8 cellular contexts compared by ENCODE assay signal in genomic region chr2:218230882-218231281, GRCh38. TPM values are rescaled to one million over a fixed set of nuclear protein-coding genes. Genes with fewer than 3 reads are reported as not detected.
A peak's percentile ranks its signal among the peaks of the same experiment; 100 is the strongest.
DNase-seq lines count a peak whose midpoint lies in the region; ATAC-seq, FAIRE-seq and TF ChIP-seq lines count a peak whose summit lies in the region.

No MANE protein-coding gene starts in this region.

- peak overlapping the region; percentile 17 for H3K27ac ChIP-seq in CD8-positive, alpha-beta memory T cell (ENCODE audit: low read depth, low read length)
- H3K27ac ChIP-seq in left lung = peak overlapping the region; percentile 68 to 84

- no peak for FAIRE-seq in H54 (lab: Jason Lieb, UNC)

- no peaks in the 10 kb centered on the region for H3K27me3 Mint-ChIP-seq in CD8-positive, alpha-beta memory T cell
- H3K27me3 Mint-ChIP-seq in activated T-helper 2 cell treated with anti-CD3 and anti-CD28 coated beads, Interferon-gamma antibody, Interleukin-2, Interleukin-4, amounts not matched to agents 10 μg/mL and 5 μg/mL and 100 μg/mL, durations not matched to agents 14 hours and 24 hours and 36 hours (ENCODE audit: low read depth) = no peaks in the 10 kb centered on the region

- ATAC-seq in HG03571 (IDR thresholded peaks at IDR 0.05; ENCODE audit: unreplicated experiment) = peak; percentile 74
- ATAC-seq in left lung = peak; percentile 23

- H3K36me3 ChIP-seq in CD8-positive, alpha-beta memory T cell (ENCODE audit: insufficient read depth, low read length) = peaks cover 59% of the 10 kb centered on the region
- peaks cover 0 to 97% of the 10 kb centered on the region in 2 donors for H3K36me3 ChIP-seq in left lung

- no peaks in the 10 kb centered on the region for H3K9me3 ChIP-seq in CD8-positive, alpha-beta memory T cell (ENCODE audit: low read length)
- no peaks in the 10 kb centered on the region for H3K9me3 ChIP-seq in left lung

- POLR2A ChIA-PET in CD8-positive, alpha-beta memory T cell (lab: Charles Lee) = interaction anchor here (1.0 to 2.5 kb wide), 2 partner anchors 10 to 16 kb away, joined by 3 to 7 read pairs; no protein-coding TSS in a partner anchor

- peak in 2 of 5 donors; percentile 12 to 38 for DNase-seq in CD8-positive, alpha-beta memory T cell
- DNase-seq in GM19240 (ENCODE audit: insufficient read length, low spot score) (peak; percentile 9), left lung (no peak), H54 (ENCODE audit: insufficient read length, low spot score) (no peak), NCI-H187 (lab: John Stamatoyannopoulos, UW) (no peak), NCI-H1105 (lab: John Stamatoyannopoulos, UW) (no peak)
- no peak for DNase-seq in activated T-helper 2 cell treated with anti-CD3 and anti-CD28 coated beads, Interferon-gamma antibody, Interleukin-2, Interleukin-4, amounts not matched to agents 10 μg/mL and 5 μg/mL and 100 μg/mL, durations not matched to agents 14 hours and 24 hours and 36 hours (ENCODE audit: low spot score)

- H3K9me3 Mint-ChIP-seq in CD8-positive, alpha-beta memory T cell = no peaks in the 10 kb centered on the region
- H3K9me3 Mint-ChIP-seq in activated T-helper 2 cell treated with anti-CD3 and anti-CD28 coated beads, Interferon-gamma antibody, Interleukin-2, Interleukin-4, amounts not matched to agents 10 μg/mL and 5 μg/mL and 100 μg/mL, durations not matched to agents 14 hours and 24 hours and 36 hours = no peaks in the 10 kb centered on the region

- peaks cover 20 to 88% (median 33%) of the 10 kb centered on the region in 3 donors for H3K36me3 Mint-ChIP-seq in CD8-positive, alpha-beta memory T cell
- H3K36me3 Mint-ChIP-seq in activated T-helper 2 cell treated with anti-CD3 and anti-CD28 coated beads, Interferon-gamma antibody, Interleukin-2, Interleukin-4, amounts not matched to agents 10 μg/mL and 5 μg/mL and 100 μg/mL, durations not matched to agents 14 hours and 24 hours and 36 hours (ENCODE audit: low read depth) = peaks cover 91% of the 10 kb centered on the region

- H3K4me1 ChIP-seq in CD8-positive, alpha-beta memory T cell (ENCODE audit: insufficient read depth, low read length) = peaks cover 49% of the 10 kb centered on the region
- peaks cover 27 to 78% of the 10 kb centered on the region in 2 donors for H3K4me1 ChIP-seq in left lung

- TF ChIP-seq POLR2A in H54 (IDR thresholded peaks at IDR 0.05; ENCODE audit: low read depth, low read length) = no peak

- peak overlapping the region; percentile 82 to 96 (median 92) for H3K27ac Mint-ChIP-seq in CD8-positive, alpha-beta memory T cell
- peak overlapping the region; percentile 89 for H3K27ac Mint-ChIP-seq in activated T-helper 2 cell treated with anti-CD3 and anti-CD28 coated beads, Interferon-gamma antibody, Interleukin-2, Interleukin-4, amounts not matched to agents 10 μg/mL and 5 μg/mL and 100 μg/mL, durations not matched to agents 14 hours and 24 hours and 36 hours

- intact Hi-C loops in activated T-helper 2 cell treated with anti-CD3 and anti-CD28 coated beads, Interferon-gamma antibody, Interleukin-2, Interleukin-4, amounts not matched to agents 10 μg/mL and 5 μg/mL and 100 μg/mL, durations not matched to agents 14 hours and 24 hours and 36 hours (cut with micrococcal nuclease) = loop anchor here (1.0 kb wide), 1 partner anchor 39 kb away; the partner anchor contains the start of genes AAMP and PNKD
- intact Hi-C loops in left lung (cut with DNase I) = no loop called here

- TF ChIP-seq CTCF in left lung (IDR thresholded peaks at IDR 0.05) = peak; percentile 19 to 32

- no peaks in the 10 kb centered on the region for H3K27me3 ChIP-seq in CD8-positive, alpha-beta memory T cell (ENCODE audit: insufficient read depth, low read length, poor library complexity, severe bottlenecking)
- H3K27me3 ChIP-seq in left lung = no peaks in the 10 kb centered on the region

- H3K4me3 Mint-ChIP-seq in CD8-positive, alpha-beta memory T cell = peak overlapping the region; percentile 17 to 76 (median 61)
- peak overlapping the region; percentile 54 for H3K4me3 Mint-ChIP-seq in activated T-helper 2 cell treated with anti-CD3 and anti-CD28 coated beads, Interferon-gamma antibody, Interleukin-2, Interleukin-4, amounts not matched to agents 10 μg/mL and 5 μg/mL and 100 μg/mL, durations not matched to agents 14 hours and 24 hours and 36 hours (ENCODE audit: low read depth)

- H3K4me1 Mint-ChIP-seq in CD8-positive, alpha-beta memory T cell = peaks cover 58 to 77% (median 74%) of the 10 kb centered on the region in 3 donors
- peaks cover 43% of the 10 kb centered on the region for H3K4me1 Mint-ChIP-seq in activated T-helper 2 cell treated with anti-CD3 and anti-CD28 coated beads, Interferon-gamma antibody, Interleukin-2, Interleukin-4, amounts not matched to agents 10 μg/mL and 5 μg/mL and 100 μg/mL, durations not matched to agents 14 hours and 24 hours and 36 hours (ENCODE audit: low read depth)

- no peak overlapping the region for H3K4me3 ChIP-seq in CD8-positive, alpha-beta memory T cell (ENCODE audit: low read length)
- no peak overlapping the region for H3K4me3 ChIP-seq in left lung

- CTCF ChIA-PET in CD8-positive, alpha-beta memory T cell (lab: Charles Lee) = interaction anchor here (0.7 to 2.5 kb wide), 6 partner anchors 10 to 39 kb away, joined by 3 to 9 read pairs (median 3); partner anchors contain the start of genes AAMP, ARPC2 and PNKD

RNA-seq across cellular contexts. Expression of gene ARPC2, which starts 13.9 kb away (rescaled TPM):
- total RNA-seq in CD8-positive, alpha-beta memory T cell = 100 to 1,000 TPM; 575 to 600 TPM
- polyA plus RNA-seq in CD8-positive, alpha-beta memory T cell = 970 TPM
- 639 and 643 TPM in 2 replicates for total RNA-seq in activated T-helper 2 cell treated with anti-CD3 and anti-CD28 coated beads, Interferon-gamma antibody, Interleukin-2, Interleukin-4, amounts not matched to agents 10 μg/mL and 5 μg/mL and 100 μg/mL, durations not matched to agents 14 hours and 24 hours and 36 hours
- total RNA-seq in left lung = 100 to 1,000 TPM; 361 to 452 TPM

RNA-seq across cellular contexts. Expression of gene GPBAR1, which starts 29.9 kb away (rescaled TPM):
- under 1 TPM; 0.51 to 0.72 TPM for total RNA-seq in CD8-positive, alpha-beta memory T cell
- polyA plus RNA-seq in CD8-positive, alpha-beta memory T cell = not detected
- total RNA-seq in activated T-helper 2 cell treated with anti-CD3 and anti-CD28 coated beads, Interferon-gamma antibody, Interleukin-2, Interleukin-4, amounts not matched to agents 10 μg/mL and 5 μg/mL and 100 μg/mL, durations not matched to agents 14 hours and 24 hours and 36 hours = 0.41 and 0.87 TPM in 2 replicates
- 1 to 10 TPM; 1.7 to 4.3 TPM for total RNA-seq in left lung

RNA-seq across cellular contexts. Expression of gene AAMP, which starts 39.1 kb away (rescaled TPM):
- total RNA-seq in CD8-positive, alpha-beta memory T cell = 10 to 100 TPM; 94.8 to 95.2 TPM
- 86.1 TPM for polyA plus RNA-seq in CD8-positive, alpha-beta memory T cell
- total RNA-seq in activated T-helper 2 cell treated with anti-CD3 and anti-CD28 coated beads, Interferon-gamma antibody, Interleukin-2, Interleukin-4, amounts not matched to agents 10 μg/mL and 5 μg/mL and 100 μg/mL, durations not matched to agents 14 hours and 24 hours and 36 hours = 82.4 and 82.9 TPM in 2 replicates
- 10 to 100 TPM; 55.2 to 57.2 TPM for total RNA-seq in left lung

RNA-seq across cellular contexts. Expression of gene PNKD, which starts 39.4 kb away (rescaled TPM):
- 10 to 100 TPM; 26.8 to 31.6 TPM for total RNA-seq in CD8-positive, alpha-beta memory T cell
- 111 TPM for polyA plus RNA-seq in CD8-positive, alpha-beta memory T cell
- total RNA-seq in activated T-helper 2 cell treated with anti-CD3 and anti-CD28 coated beads, Interferon-gamma antibody, Interleukin-2, Interleukin-4, amounts not matched to agents 10 μg/mL and 5 μg/mL and 100 μg/mL, durations not matched to agents 14 hours and 24 hours and 36 hours = 19.9 and 20.8 TPM in 2 replicates
- total RNA-seq in left lung = 10 to 100 TPM; 93.4 to 96.8 TPM
